10 cellular contexts compared by ENCODE assay signal in the genomic region with DNA sequence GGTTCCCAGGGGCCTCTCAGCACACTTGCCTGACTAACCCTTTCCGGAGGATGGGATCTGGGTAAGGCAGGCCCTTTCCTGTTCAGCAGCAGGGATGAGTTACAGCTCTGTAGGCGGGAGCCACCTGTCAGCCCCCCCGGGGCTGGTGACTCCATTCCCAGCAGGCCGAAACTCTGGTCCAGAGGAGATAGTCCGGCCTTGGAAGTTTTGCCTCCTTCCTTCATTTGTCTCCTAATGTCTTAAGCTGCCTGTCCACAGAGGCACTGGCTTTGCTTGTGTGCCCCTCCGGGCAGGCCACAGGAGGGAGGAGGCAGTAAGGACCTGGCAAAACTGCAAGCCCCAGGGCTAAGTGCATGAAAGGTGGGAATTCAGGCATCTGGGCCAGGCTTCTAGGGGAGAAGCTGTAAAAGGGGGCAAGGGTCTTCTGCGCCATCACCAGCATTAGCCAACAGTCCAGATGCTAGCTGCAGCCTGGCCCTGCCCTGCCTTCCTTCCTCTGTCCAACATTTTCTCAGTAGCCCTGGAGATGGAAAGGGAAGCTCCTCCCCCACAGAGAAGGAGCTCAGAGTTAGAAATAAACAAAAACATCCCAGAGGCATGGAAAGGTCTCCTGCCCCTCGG. TPM values are rescaled to one million over a fixed set of nuclear protein-coding genes. Genes with fewer than 3 reads are reported as not detected.
DNase-seq lines count a peak whose midpoint lies in the region; ATAC-seq, FAIRE-seq and TF ChIP-seq lines count a peak whose summit lies in the region.
"Had no signal": no experiment of that assay in that cellular context is flagged by ENCODE, and none has a peak within 500 bp of the region (broad histone marks: within the 10 kb centered on the region; RNA-seq: fewer than 3 reads in every experiment).

No MANE protein-coding gene starts in this region.

- peak overlapping the region; percentile 95 for H3K27ac Mint-ChIP-seq in dendritic cell treated with granulocyte-macrophage colony-stimulating factor and Interleukin-4, amounts not matched to agents 40 ng/mL and 50 ng/mL, for 4 days
- H3K27ac Mint-ChIP-seq: activated CD4-positive, alpha-beta T cell treated with anti-CD3 and anti-CD28 coated beads for 36 hours had no signal

- TF ChIP-seq EP300 in HepG2 (IDR thresholded peaks at IDR 0.05; ENCODE audit: low read depth in 2 of 2, low read length in 2 of 2) (no peak), HepG2 (CRISPR knock-in tag; IDR thresholded peaks at IDR 0.05; ENCODE audit: borderline replicate concordance) (no peak)

- H3K27ac ChIP-seq in right lobe of liver: peak overlapping the region in 1 of 3 donors; percentile 63
- no peak overlapping the region for H3K27ac ChIP-seq in HepG2 (ENCODE audit: extremely low read length, insufficient read depth, low read length)
- peak overlapping the region; percentile 87 to 89 for H3K27ac ChIP-seq in mucosa of rectum (ENCODE audit: low read depth in 2 of 2, low read length in 2 of 2)

- H3K9ac ChIP-seq in HepG2 (ENCODE audit: insufficient read depth, low read depth, low read length) (no peak overlapping the region), mucosa of rectum (ENCODE audit: low read depth in 1 of 2, low read length in 2 of 2) (peak overlapping the region; percentile 76 to 92)

- peaks cover 0 to 15% (median 0%) of the 10 kb centered on the region in 4 donors for H3K4me1 ChIP-seq in right lobe of liver
- peaks cover 30% of the 10 kb centered on the region for H3K4me1 ChIP-seq in HepG2 (ENCODE audit: insufficient read depth, low read length)
- peaks cover 42 to 52% of the 10 kb centered on the region in 2 donors for H3K4me1 ChIP-seq in mucosa of rectum (ENCODE audit: control insufficient read depth in 2 of 2, insufficient read depth in 2 of 2, low read length in 2 of 2)

- intact Hi-C loops in right lobe of liver (cut with DNase I) (no loop called here), HepG2 (cut with micrococcal nuclease; ENCODE audit: unreplicated experiment) (no loop called here)
- intact Hi-C loops in dendritic cell treated with granulocyte-macrophage colony-stimulating factor and Interleukin-4, amounts not matched to agents 40 ng/mL and 50 ng/mL, for 4 days (cut with micrococcal nuclease): no loop called here

- DNase-seq in right lobe of liver: peak in 2 of 3 donors; percentile 39 to 41
- DNase-seq in HepG2 (ENCODE audit: low spot score): no peak
- no peak for DNase-seq in NCI-H1436 (lab: John Stamatoyannopoulos, UW)
- no peak for DNase-seq in GM12892 (ENCODE audit: insufficient read length)
- DNase-seq: GDM1 had no signal

- no peak for TF ChIP-seq RAD21 in HepG2 (CRISPR knock-in tag; IDR thresholded peaks at IDR 0.05)

- in situ Hi-C loops in HepG2 (cut with HindIII; ENCODE audit: extremely low pct_ligation_motif_present, low pct_unique_long_range_greater_than_20kb): no loop called here

- no peak overlapping the region for H3K4me2 ChIP-seq in HepG2 (ENCODE audit: low read depth, low read length)

- CTCF ChIA-PET in HepG2 (lab: Yijun Ruan, JAX; ENCODE audit: low intra/inter-chr PET ratio, low total read pairs): no interaction called here

- TF ChIP-seq CTCF in right lobe of liver (IDR thresholded peaks at IDR 0.05) (no peak), HepG2 (CRISPR knock-in tag; IDR thresholded peaks at IDR 0.05) (no peak)

- H3K36me3 ChIP-seq in right lobe of liver (no peaks in the 10 kb centered on the region), HepG2 (replicated peaks in 1 of 2; ENCODE audit: control insufficient read depth in 1 of 2, insufficient read depth in 2 of 2, low read length in 2 of 2) (no peaks in the 10 kb centered on the region), mucosa of rectum (ENCODE audit: control insufficient read depth in 2 of 2, insufficient read depth in 2 of 2, low read length in 2 of 2) (no peaks in the 10 kb centered on the region)

- H4K20me1 ChIP-seq in HepG2 (ENCODE audit: insufficient read depth, low read length): no peaks in the 10 kb centered on the region

- WGBS in right lobe of liver (ENCODE audit: insufficient coverage, low coverage, low lambda C conversion rate, missing lambda C conversion rate): 82% methylated on average over 2 of the region's 8 CpGs
- WGBS in HepG2 (ENCODE audit: low lambda C conversion rate): 59% methylated on average over 8 of the region's 8 CpGs

- no TSS peak for BruUV-seq in HepG2 (replicated peaks; lab: Mats Ljungman, UMichigan)

- no peak overlapping the region for H2AFZ ChIP-seq in HepG2 (ENCODE audit: low read length)

- peaks cover 55% of the 10 kb centered on the region for H3K4me1 Mint-ChIP-seq in dendritic cell treated with granulocyte-macrophage colony-stimulating factor and Interleukin-4, amounts not matched to agents 40 ng/mL and 50 ng/mL, for 4 days (ENCODE audit: low read depth)

- no peaks in the 10 kb centered on the region for H3K79me2 ChIP-seq in HepG2 (ENCODE audit: insufficient read depth, low read length)

- peaks cover 81% of the 10 kb centered on the region for H3K27me3 Mint-ChIP-seq in dendritic cell treated with granulocyte-macrophage colony-stimulating factor and Interleukin-4, amounts not matched to agents 40 ng/mL and 50 ng/mL, for 4 days

- H3K4me3 ChIP-seq in right lobe of liver (peak overlapping the region in 1 of 3 donors; percentile 48), HepG2 (replicated peaks in 1 of 3; ENCODE audit: insufficient read depth in 1 of 3, low read depth in 2 of 3, low read length in 3 of 3) (no peak overlapping the region), mucosa of rectum (ENCODE audit: low read length in 2 of 2) (peak overlapping the region; percentile 74 to 76)

- POLR2A ChIA-PET in HepG2 (lab: Yijun Ruan, JAX): no interaction called here

- no peaks in the 10 kb centered on the region for H3K9me3 Mint-ChIP-seq in dendritic cell treated with granulocyte-macrophage colony-stimulating factor and Interleukin-4, amounts not matched to agents 40 ng/mL and 50 ng/mL, for 4 days

- no peak for TF ChIP-seq POLR2A in right lobe of liver (IDR thresholded peaks at IDR 0.05)
- no peak for TF ChIP-seq POLR2A in HepG2 (IDR thresholded peaks at IDR 0.05; ENCODE audit: insufficient read depth in 1 of 2, low read depth in 2 of 2, low read length in 2 of 2)
- no peak for TF ChIP-seq POLR2A in GM12892 (IDR thresholded peaks at IDR 0.05; ENCODE audit: low read depth, low read length)

- ATAC-seq in right lobe of liver (no peak), HepG2 (no peak), HG03520 (IDR thresholded peaks at IDR 0.05; ENCODE audit: unreplicated experiment) (no peak), GM21717 (IDR thresholded peaks at IDR 0.05; ENCODE audit: unreplicated experiment) (no peak)
- ATAC-seq: activated CD4-positive, alpha-beta T cell treated with anti-CD3 and anti-CD28 coated beads for 36 hours had no signal

- peak overlapping the region; percentile 90 for H3K4me3 Mint-ChIP-seq in dendritic cell treated with granulocyte-macrophage colony-stimulating factor and Interleukin-4, amounts not matched to agents 40 ng/mL and 50 ng/mL, for 4 days

- H3K36me3 Mint-ChIP-seq in dendritic cell treated with granulocyte-macrophage colony-stimulating factor and Interleukin-4, amounts not matched to agents 40 ng/mL and 50 ng/mL, for 4 days (ENCODE audit: low read depth): peaks cover 6% of the 10 kb centered on the region

- FAIRE-seq in HepG2 (lab: Jason Lieb, UNC): no peak
- no peak for FAIRE-seq in GM12892 (lab: Jason Lieb, UNC)

- H3K9me3 ChIP-seq in right lobe of liver (no peaks in the 10 kb centered on the region), HepG2 (ENCODE audit: low read length) (no peaks in the 10 kb centered on the region), mucosa of rectum (ENCODE audit: control insufficient read depth in 2 of 2, low read length in 2 of 2) (no peaks in the 10 kb centered on the region)

- H3K27me3 ChIP-seq in right lobe of liver (no peaks in the 10 kb centered on the region), HepG2 (ENCODE audit: control insufficient read depth in 1 of 2, insufficient read depth in 2 of 2, low read length in 2 of 2) (peaks cover 5 to 57% of the 10 kb centered on the region in 2 experiments; a peak in 3 of 5 replicates), mucosa of rectum (ENCODE audit: control insufficient read depth in 2 of 2, insufficient read depth in 2 of 2, low read length in 2 of 2) (no peaks in the 10 kb centered on the region)

RNA-seq across cellular contexts. Expression of gene ADIRF, which starts 1.2 kb away (rescaled TPM):
- total RNA-seq in right lobe of liver (10 to 100 TPM; 11.1 to 77.6 (median 28.6) TPM), HepG2 (2016; rRNA removed; fragmentation: Illumina TruSeq; extraction: Trizol) (0.40 and 0.44 TPM in 2 replicates)
- total RNA-seq in HepG2 (2016; cell fraction: cytosol; rRNA removed; fragmentation: Illumina TruSeq; extraction: Trizol; ENCODE audit: low read depth): not detected in 2 replicates
- 0.17 TPM in 1 of 2 replicates, not detected in the other for total RNA-seq in HepG2 (2016; cell fraction: insoluble cytoplasmic fraction; rRNA removed; fragmentation: Illumina TruSeq; extraction: Trizol)
- 0.41 TPM in 1 of 2 replicates, not detected in the other for total RNA-seq in HepG2 (2016; cell fraction: membrane; rRNA removed; fragmentation: Illumina TruSeq; extraction: Trizol)
- not detected in 2 replicates for total RNA-seq in HepG2 (2016; cell fraction: nucleus; rRNA removed; fragmentation: Illumina TruSeq; extraction: Trizol)
- 0.13 TPM in 1 of 2 replicates, not detected in the other for polyA plus RNA-seq in HepG2 (2011; rRNA removed)
- polyA plus RNA-seq in HepG2 (2011; cell fraction: cytosol; rRNA removed): 0.13 TPM in 1 of 2 replicates, not detected in the other
- not detected in 2 replicates for polyA plus RNA-seq in HepG2 (2011; cell fraction: nucleus; rRNA removed)
- not detected in 2 replicates for polyA plus RNA-seq in HepG2 (2012)
- polyA plus RNA-seq in HepG2 (2016; cell fraction: cytosol; fragmentation: Illumina TruSeq; extraction: Trizol; ENCODE audit: low read depth): 0.27 and 0.36 TPM in 2 replicates
- not detected in 2 replicates for polyA plus RNA-seq in HepG2 (2016; cell fraction: insoluble cytoplasmic fraction; fragmentation: Illumina TruSeq; extraction: Trizol; ENCODE audit: low read depth)
- 0.62 and 1.4 TPM in 2 replicates for polyA plus RNA-seq in HepG2 (2016; cell fraction: membrane; fragmentation: Illumina TruSeq; extraction: Trizol; ENCODE audit: low read depth)
- polyA plus RNA-seq in HepG2 (2016; cell fraction: nucleus; fragmentation: Illumina TruSeq; extraction: Trizol; ENCODE audit: insufficient read depth, low read depth): not detected in 2 replicates
- polyA minus RNA-seq in HepG2 (2011; rRNA and poly(A)+ RNA removed; ENCODE audit: low replicate concordance): not detected in 2 replicates
- polyA minus RNA-seq in HepG2 (2011; cell fraction: cytosol; rRNA and poly(A)+ RNA removed): not detected in 2 replicates
- not detected in 2 replicates for polyA minus RNA-seq in HepG2 (2011; cell fraction: nucleus; rRNA and poly(A)+ RNA removed)
- 0.64 TPM for polyA plus RNA-seq in GM12892 (2012; ENCODE audit: missing spikeins)
- total RNA-seq: activated CD4-positive, alpha-beta T cell treated with anti-CD3 and anti-CD28 coated beads for 36 hours had no signal

RNA-seq across cellular contexts. Expression of gene SNCG, which starts 11.1 kb away (rescaled TPM):
- 10 to 100 TPM in 2 of 6 experiments, 1 to 10 TPM in 4; 1.1 to 21.2 (median 2.2) TPM for total RNA-seq in right lobe of liver
- total RNA-seq in HepG2 (2016; rRNA removed; fragmentation: Illumina TruSeq; extraction: Trizol): 0.22 TPM in 1 of 2 replicates, not detected in the other
- total RNA-seq in HepG2 (2016; cell fraction: cytosol; rRNA removed; fragmentation: Illumina TruSeq; extraction: Trizol; ENCODE audit: low read depth): not detected in 2 replicates
- not detected in 2 replicates for total RNA-seq in HepG2 (2016; cell fraction: insoluble cytoplasmic fraction; rRNA removed; fragmentation: Illumina TruSeq; extraction: Trizol)
- not detected in 2 replicates for total RNA-seq in HepG2 (2016; cell fraction: membrane; rRNA removed; fragmentation: Illumina TruSeq; extraction: Trizol)
- not detected in 2 replicates for total RNA-seq in HepG2 (2016; cell fraction: nucleus; rRNA removed; fragmentation: Illumina TruSeq; extraction: Trizol)
- polyA plus RNA-seq in HepG2 (2011; rRNA removed): 0.86 and 0.91 TPM in 2 replicates
- 1.1 and 1.8 TPM in 2 replicates for polyA plus RNA-seq in HepG2 (2011; cell fraction: cytosol; rRNA removed)
- 1.2 and 1.8 TPM in 2 replicates for polyA plus RNA-seq in HepG2 (2011; cell fraction: nucleus; rRNA removed)
- polyA plus RNA-seq in HepG2 (2012): 0.32 TPM in 1 of 2 replicates, not detected in the other
- polyA plus RNA-seq in HepG2 (2016; cell fraction: cytosol; fragmentation: Illumina TruSeq; extraction: Trizol; ENCODE audit: low read depth): 0.33 and 0.71 TPM in 2 replicates
- not detected in 2 replicates for polyA plus RNA-seq in HepG2 (2016; cell fraction: insoluble cytoplasmic fraction; fragmentation: Illumina TruSeq; extraction: Trizol; ENCODE audit: low read depth)
- polyA plus RNA-seq in HepG2 (2016; cell fraction: membrane; fragmentation: Illumina TruSeq; extraction: Trizol; ENCODE audit: low read depth): 0.30 and 0.38 TPM in 2 replicates
- not detected in 2 replicates for polyA plus RNA-seq in HepG2 (2016; cell fraction: nucleus; fragmentation: Illumina TruSeq; extraction: Trizol; ENCODE audit: insufficient read depth, low read depth)
- polyA minus RNA-seq in HepG2 (2011; rRNA and poly(A)+ RNA removed; ENCODE audit: low replicate concordance): 0.56 and 4.7 TPM in 2 replicates
- 0.79 and 1.4 TPM in 2 replicates for polyA minus RNA-seq in HepG2 (2011; cell fraction: cytosol; rRNA and poly(A)+ RNA removed)
- not detected in 2 replicates for polyA minus RNA-seq in HepG2 (2011; cell fraction: nucleus; rRNA and poly(A)+ RNA removed)
- polyA plus RNA-seq in GM12892 (2012; ENCODE audit: missing spikeins): 0.51 TPM
- total RNA-seq: activated CD4-positive, alpha-beta T cell treated with anti-CD3 and anti-CD28 coated beads for 36 hours had no signal

RNA-seq across cellular contexts. Expression of gene MMRN2, which starts 12.1 kb away (rescaled TPM):
- total RNA-seq in right lobe of liver (10 to 100 TPM in 3 of 6 experiments, 1 to 10 TPM in 3; 6.2 to 11.8 (median 9.1) TPM), HepG2 (2016; rRNA removed; fragmentation: Illumina TruSeq; extraction: Trizol) (0.04 TPM in 1 of 2 replicates, not detected in the other)
- not detected in 2 replicates for total RNA-seq in HepG2 (2016; cell fraction: cytosol; rRNA removed; fragmentation: Illumina TruSeq; extraction: Trizol; ENCODE audit: low read depth)
- not detected in 2 replicates for total RNA-seq in HepG2 (2016; cell fraction: insoluble cytoplasmic fraction; rRNA removed; fragmentation: Illumina TruSeq; extraction: Trizol)
- not detected in 2 replicates for total RNA-seq in HepG2 (2016; cell fraction: membrane; rRNA removed; fragmentation: Illumina TruSeq; extraction: Trizol)
- total RNA-seq in HepG2 (2016; cell fraction: nucleus; rRNA removed; fragmentation: Illumina TruSeq; extraction: Trizol): not detected in 2 replicates
- 0.03 TPM in 1 of 2 replicates, not detected in the other for polyA plus RNA-seq in HepG2 (2011; rRNA removed)
- 0.01 and 0.04 TPM in 2 replicates for polyA plus RNA-seq in HepG2 (2011; cell fraction: cytosol; rRNA removed)
- polyA plus RNA-seq in HepG2 (2011; cell fraction: nucleus; rRNA removed): 0.07 and 0.13 TPM in 2 replicates
- 0.19 and 0.20 TPM in 2 replicates for polyA plus RNA-seq in HepG2 (2012)
- polyA plus RNA-seq in HepG2 (2016; cell fraction: cytosol; fragmentation: Illumina TruSeq; extraction: Trizol; ENCODE audit: low read depth): not detected in 2 replicates
- polyA plus RNA-seq in HepG2 (2016; cell fraction: insoluble cytoplasmic fraction; fragmentation: Illumina TruSeq; extraction: Trizol; ENCODE audit: low read depth): not detected in 2 replicates
- polyA plus RNA-seq in HepG2 (2016; cell fraction: membrane; fragmentation: Illumina TruSeq; extraction: Trizol; ENCODE audit: low read depth): 0.07 TPM in 1 of 2 replicates, not detected in the other
- polyA plus RNA-seq in HepG2 (2016; cell fraction: nucleus; fragmentation: Illumina TruSeq; extraction: Trizol; ENCODE audit: insufficient read depth, low read depth): not detected in 2 replicates
- polyA minus RNA-seq in HepG2 (2011; rRNA and poly(A)+ RNA removed; ENCODE audit: low replicate concordance): 0.04 and 0.70 TPM in 2 replicates
- not detected in 2 replicates for polyA minus RNA-seq in HepG2 (2011; cell fraction: cytosol; rRNA and poly(A)+ RNA removed)
- polyA minus RNA-seq in HepG2 (2011; cell fraction: nucleus; rRNA and poly(A)+ RNA removed): not detected in 2 replicates
- 2.3 TPM for polyA plus RNA-seq in GM12892 (2012; ENCODE audit: missing spikeins)
- total RNA-seq: activated CD4-positive, alpha-beta T cell treated with anti-CD3 and anti-CD28 coated beads for 36 hours had no signal

RNA-seq across cellular contexts. Expression of gene FAM25A, which starts 50.6 kb away (rescaled TPM):
- total RNA-seq in right lobe of liver (not detected), HepG2 (2016; rRNA removed; fragmentation: Illumina TruSeq; extraction: Trizol) (not detected in 2 replicates)
- total RNA-seq in HepG2 (2016; cell fraction: cytosol; rRNA removed; fragmentation: Illumina TruSeq; extraction: Trizol; ENCODE audit: low read depth): not detected in 2 replicates
- total RNA-seq in HepG2 (2016; cell fraction: insoluble cytoplasmic fraction; rRNA removed; fragmentation: Illumina TruSeq; extraction: Trizol): not detected in 2 replicates
- total RNA-seq in HepG2 (2016; cell fraction: membrane; rRNA removed; fragmentation: Illumina TruSeq; extraction: Trizol): not detected in 2 replicates
- not detected in 2 replicates for total RNA-seq in HepG2 (2016; cell fraction: nucleus; rRNA removed; fragmentation: Illumina TruSeq; extraction: Trizol)
- not detected in 2 replicates for polyA plus RNA-seq in HepG2 (2011; rRNA removed)
- polyA plus RNA-seq in HepG2 (2011; cell fraction: cytosol; rRNA removed): not detected in 2 replicates
- polyA plus RNA-seq in HepG2 (2011; cell fraction: nucleus; rRNA removed): not detected in 2 replicates
- polyA plus RNA-seq in HepG2 (2012): not detected in 2 replicates
- not detected in 2 replicates for polyA plus RNA-seq in HepG2 (2016; cell fraction: cytosol; fragmentation: Illumina TruSeq; extraction: Trizol; ENCODE audit: low read depth)
- polyA plus RNA-seq in HepG2 (2016; cell fraction: insoluble cytoplasmic fraction; fragmentation: Illumina TruSeq; extraction: Trizol; ENCODE audit: low read depth): not detected in 2 replicates
- not detected in 2 replicates for polyA plus RNA-seq in HepG2 (2016; cell fraction: membrane; fragmentation: Illumina TruSeq; extraction: Trizol; ENCODE audit: low read depth)
- not detected in 2 replicates for polyA plus RNA-seq in HepG2 (2016; cell fraction: nucleus; fragmentation: Illumina TruSeq; extraction: Trizol; ENCODE audit: insufficient read depth, low read depth)
- polyA minus RNA-seq in HepG2 (2011; rRNA and poly(A)+ RNA removed; ENCODE audit: low replicate concordance): not detected in 2 replicates
- polyA minus RNA-seq in HepG2 (2011; cell fraction: cytosol; rRNA and poly(A)+ RNA removed): not detected in 2 replicates
- not detected in 2 replicates for polyA minus RNA-seq in HepG2 (2011; cell fraction: nucleus; rRNA and poly(A)+ RNA removed)
- not detected for polyA plus RNA-seq in GM12892 (2012; ENCODE audit: missing spikeins)
- total RNA-seq: activated CD4-positive, alpha-beta T cell treated with anti-CD3 and anti-CD28 coated beads for 36 hours had no signal

Comparison
In these comparisons a context has a peak if more than half of its experiments do, and no peak if none do; other contexts are left out.
1. DNase-seq: peak in right lobe of liver (2 of 3); none in HepG2 (single experiment), NCI-H1436 (single experiment) and GM12892 (single experiment).
2. RNA of gene ADIRF, which starts 1.2 kb away (total RNA-seq): 11.1 to 77.6 TPM in right lobe of liver; 0.17 to 0.44 TPM in HepG2; every median in the first group is over 4 times any median in the second.
3. H3K4me3 ChIP-seq: peak in mucosa of rectum (2 of 2); none in HepG2 (0 of 3).